In genomic region chr1:41382531-41383090, GRCh38 we compare ENCODE assay signal across 8 cellular contexts. TPM values are rescaled to one million over a fixed set of nuclear protein-coding genes. Genes with fewer than 3 reads are reported as not detected.
DNase-seq lines count a peak whose midpoint lies in the region; ATAC-seq, FAIRE-seq and TF ChIP-seq lines count a peak whose summit lies in the region.

No MANE protein-coding gene starts in this region.

- H3K9ac ChIP-seq in keratinocyte (ENCODE audit: control insufficient read depth, extremely low read depth, insufficient read depth, low read length): peak overlapping the region; percentile 47

- H3K27me3 ChIP-seq in keratinocyte (ENCODE audit: control insufficient read depth, extremely low read depth, insufficient read depth, low read length) (peaks cover 67% of the 10 kb centered on the region), thoracic aorta (replicated peaks; ENCODE audit: insufficient read depth) (no peaks in the 10 kb centered on the region)

- peaks cover 2% of the 10 kb centered on the region for H3K9me1 ChIP-seq in keratinocyte (ENCODE audit: control insufficient read depth, extremely low read depth, insufficient read depth, low read length)

- FAIRE-seq in keratinocyte (lab: Jason Lieb, UNC) (no peak), D721Med (lab: Jason Lieb, UNC) (no peak)

- H3K4me1 ChIP-seq in keratinocyte (ENCODE audit: control insufficient read depth, extremely low read depth, insufficient read depth, low read length): peaks cover 2% of the 10 kb centered on the region
- H3K4me1 ChIP-seq in thoracic aorta (ENCODE audit: control insufficient read depth in 1 of 2, low read depth in 2 of 2): peaks cover 13 to 37% of the 10 kb centered on the region in 2 donors

- H3K9me3 ChIP-seq in keratinocyte (ENCODE audit: control insufficient read depth, low read depth, low read length) (no peaks in the 10 kb centered on the region), thoracic aorta (no peaks in the 10 kb centered on the region)

- H4K20me1 ChIP-seq in keratinocyte (ENCODE audit: control insufficient read depth, extremely low read depth, insufficient read depth, low read length): peaks cover 4% of the 10 kb centered on the region

- peak overlapping the region; percentile 60 for H3K27ac ChIP-seq in adipose tissue (ENCODE audit: low read depth, low read length)
- H3K27ac ChIP-seq in keratinocyte (ENCODE audit: control insufficient read depth, insufficient read depth, low read length): no peak overlapping the region
- peak overlapping the region; percentile 98 for H3K27ac ChIP-seq in thoracic aorta

- H3K36me3 ChIP-seq in keratinocyte (ENCODE audit: control insufficient read depth in 2 of 2, extremely low read depth in 1 of 2, insufficient read depth in 2 of 2, low read length in 2 of 2): no peaks in the 10 kb centered on the region
- H3K36me3 ChIP-seq in thoracic aorta: no peaks in the 10 kb centered on the region

- peak overlapping the region; percentile 43 for H2AFZ ChIP-seq in keratinocyte (ENCODE audit: control insufficient read depth, low read length)

- TF ChIP-seq CTCF in keratinocyte (optimal IDR thresholded peaks at IDR 0.05 in 1 of 3, IDR thresholded peaks at IDR 0.05 in 1 of 3, conservative IDR thresholded peaks at IDR 0.05 in 1 of 3; ENCODE audit: extremely low read depth in 1 of 3, insufficient read depth in 2 of 3, low read length in 3 of 3) (no peak), thoracic aorta (IDR thresholded peaks at IDR 0.05) (peak; percentile 9), D721Med (IDR thresholded peaks at IDR 0.05; ENCODE audit: insufficient read depth, missing control alignments) (no peak)

- peak overlapping the region; percentile 69 for H3K4me2 ChIP-seq in keratinocyte (ENCODE audit: control insufficient read depth, extremely low read depth, insufficient read depth, low read depth, low read length)

- dilution Hi-C loops in keratinocyte (cut with MboI; ENCODE audit: extremely low pct_ligation_motif_present, low sequenced_read_pairs): no loop called here

- H3K4me3 ChIP-seq in keratinocyte (ENCODE audit: control insufficient read depth in 2 of 3, extremely low read depth in 1 of 3, insufficient read depth in 2 of 3, low read depth in 1 of 3, low read length in 3 of 3): peak overlapping the region in 2 of 3 experiments; percentile 43 to 52
- peak overlapping the region; percentile 85 for H3K4me3 ChIP-seq in thoracic aorta

- H3K79me2 ChIP-seq in keratinocyte (ENCODE audit: control insufficient read depth, insufficient read depth, low read length): no peaks in the 10 kb centered on the region

- DNase-seq in NCI-H1417 (lab: John Stamatoyannopoulos, UW) (peak in 2 of 3 experiments; percentile 72 to 78), NCI-H1417 treated with DMSO at 0.1 percent for 48 hours (lab: John Stamatoyannopoulos, UW) (no peak), keratinocyte (ENCODE audit: low read depth, low spot score) (no peak), thoracic aorta (ENCODE audit: low spot score) (no peak), NCI-H187 treated with DMSO at 0.1 percent for 48 hours (lab: John Stamatoyannopoulos, UW) (no peak), NCI-H128 (lab: John Stamatoyannopoulos, UW; ENCODE audit: unreplicated experiment) (no peak), D721Med (ENCODE audit: insufficient read length, low spot score) (no peak)

- 1 to 17% (median 3%) methylated on average over 19 to 40 of the region's 40 CpGs for WGBS in adipose tissue, 3 donors

- peak; percentile 32 for ATAC-seq in thoracic aorta (ENCODE audit: insufficient number of reproducible peaks, low FRiP score, low read depth)

RNA-seq across cellular contexts. Expression of gene FOXO6, which starts 21.4 kb away (rescaled TPM):
- polyA plus RNA-seq in adipose tissue: under 1 TPM; 0.24 to 0.37 (median 0.34) TPM
- polyA plus RNA-seq in keratinocyte: not detected in 3 replicates
- polyA plus RNA-seq in keratinocyte (2011; ENCODE audit: low read depth): not detected
- not detected in 2 replicates for polyA plus RNA-seq in keratinocyte (2011; cell fraction: cytosol; rRNA removed)
- not detected in 2 replicates for polyA plus RNA-seq in keratinocyte (2011; cell fraction: nucleus; rRNA removed)
- polyA plus RNA-seq in keratinocyte (2012; ENCODE audit: low replicate concordance): 0.18 TPM in 1 of 2 replicates, not detected in the other
- polyA minus RNA-seq in keratinocyte: not detected in 3 replicates
- polyA minus RNA-seq in keratinocyte (2011; cell fraction: cytosol; rRNA and poly(A)+ RNA removed): not detected
- polyA minus RNA-seq in keratinocyte (2011; cell fraction: nucleus; rRNA and poly(A)+ RNA removed): not detected in 2 replicates
- 1 to 10 TPM in 1 of 2 donors, not detected in 1; 3.8 TPM for total RNA-seq in thoracic aorta

Comparison
In these comparisons a context has a peak if more than half of its experiments do, and no peak if none do; other contexts are left out.
1. DNase-seq: peak in NCI-H1417 (2 of 3); none in NCI-H1417 treated with DMSO at 0.1 percent for 48 hours (single experiment), keratinocyte (single experiment), thoracic aorta (single experiment), NCI-H187 treated with DMSO at 0.1 percent for 48 hours (single experiment), NCI-H128 (single experiment) and D721Med (single experiment).